ENCODE assay signal across 9 cellular contexts in genomic region chr5:119340597-119341218, GRCh38. TPM values are rescaled to one million over a fixed set of nuclear protein-coding genes. Genes with fewer than 3 reads are reported as not detected.
DNase-seq lines count a peak whose midpoint lies in the region; ATAC-seq and TF ChIP-seq lines count a peak whose summit lies in the region.
"Had no signal": no experiment of that assay in that cellular context is flagged by ENCODE, and none has a peak within 500 bp of the region (broad histone marks: within the 10 kb centered on the region; RNA-seq: fewer than 3 reads in every experiment).

No MANE protein-coding gene starts in this region.

- peaks cover 19% of the 10 kb centered on the region for H3K36me3 Mint-ChIP-seq in activated CD4-positive, alpha-beta T cell treated with anti-CD3 and anti-CD28 coated beads, Interleukin-2, amount 10 ng/mL, durations not matched to agents 24 days and 14 days (ENCODE audit: low read depth)
- no peaks in the 10 kb centered on the region for H3K36me3 Mint-ChIP-seq in stimulated activated memory B cell treated with anti-CD40 and anti-IgM and Interleukin-4, amounts not matched to agents 10 μg/mL and 1 μg/mL and 100 μg/mL, for 72 hours

- peak; percentile 47 for TF ChIP-seq POLR2A in GM19099 (IDR thresholded peaks at IDR 0.05; ENCODE audit: extremely low read depth, insufficient read length, low read depth)

- H3K9me3 Mint-ChIP-seq in activated CD4-positive, alpha-beta T cell treated with anti-CD3 and anti-CD28 coated beads, Interleukin-2, amount 10 ng/mL, durations not matched to agents 24 days and 14 days = no peaks in the 10 kb centered on the region
- no peaks in the 10 kb centered on the region for H3K9me3 Mint-ChIP-seq in stimulated activated memory B cell treated with anti-CD40 and anti-IgM and Interleukin-4, amounts not matched to agents 10 μg/mL and 1 μg/mL and 100 μg/mL, for 72 hours
- H3K9me3 Mint-ChIP-seq: neural crest cell had no signal

- H3K27ac Mint-ChIP-seq in activated CD4-positive, alpha-beta T cell treated with anti-CD3 and anti-CD28 coated beads, Interleukin-2, amount 10 ng/mL, durations not matched to agents 24 days and 14 days = peak overlapping the region; percentile 92
- H3K27ac Mint-ChIP-seq in stimulated activated memory B cell treated with anti-CD40 and anti-IgM and Interleukin-4, amounts not matched to agents 10 μg/mL and 1 μg/mL and 100 μg/mL, for 72 hours = peak overlapping the region; percentile 84

- H3K4me1 Mint-ChIP-seq in activated CD4-positive, alpha-beta T cell treated with anti-CD3 and anti-CD28 coated beads, Interleukin-2, amount 10 ng/mL, durations not matched to agents 24 days and 14 days = peaks cover 82% of the 10 kb centered on the region
- H3K4me1 Mint-ChIP-seq in stimulated activated memory B cell treated with anti-CD40 and anti-IgM and Interleukin-4, amounts not matched to agents 10 μg/mL and 1 μg/mL and 100 μg/mL, for 72 hours = peaks cover 94% of the 10 kb centered on the region
- H3K4me1 Mint-ChIP-seq: neural crest cell had no signal

- peak; percentile 52 for ATAC-seq in HG03159 (IDR thresholded peaks at IDR 0.05; ENCODE audit: unreplicated experiment)
- ATAC-seq in stimulated activated memory B cell treated with anti-CD40 and anti-IgM and Interleukin-4, amounts not matched to agents 10 μg/mL and 1 μg/mL and 100 μg/mL, for 72 hours = peak; percentile 77

- no peaks in the 10 kb centered on the region for H3K27me3 Mint-ChIP-seq in activated CD4-positive, alpha-beta T cell treated with anti-CD3 and anti-CD28 coated beads, Interleukin-2, amount 10 ng/mL, durations not matched to agents 24 days and 14 days
- H3K27me3 Mint-ChIP-seq in stimulated activated memory B cell treated with anti-CD40 and anti-IgM and Interleukin-4, amounts not matched to agents 10 μg/mL and 1 μg/mL and 100 μg/mL, for 72 hours = no peaks in the 10 kb centered on the region

- H3K4me3 Mint-ChIP-seq in activated CD4-positive, alpha-beta T cell treated with anti-CD3 and anti-CD28 coated beads, Interleukin-2, amount 10 ng/mL, durations not matched to agents 24 days and 14 days = peak overlapping the region; percentile 82
- peak overlapping the region; percentile 60 for H3K4me3 Mint-ChIP-seq in stimulated activated memory B cell treated with anti-CD40 and anti-IgM and Interleukin-4, amounts not matched to agents 10 μg/mL and 1 μg/mL and 100 μg/mL, for 72 hours
- H3K4me3 Mint-ChIP-seq: neural crest cell had no signal

- DNase-seq in AML-193 (lab: John Stamatoyannopoulos, UW) = peak; percentile 70 to 71
- DNase-seq in activated CD4-positive, alpha-beta T cell treated with anti-CD3 and anti-CD28 coated beads, Interleukin-2, amount 10 ng/mL, durations not matched to agents 24 days and 14 days = peak; percentile 90
- DNase-seq in NCI-H82 (lab: John Stamatoyannopoulos, UW) = no peak
- DNase-seq in posterior cingulate gyrus = no peak
- DNase-seq in NCI-H774 (lab: John Stamatoyannopoulos, UW) = no peak

- intact Hi-C loops in activated CD4-positive, alpha-beta T cell treated with anti-CD3 and anti-CD28 coated beads, Interleukin-2, amount 10 ng/mL, durations not matched to agents 24 days and 14 days (cut with micrococcal nuclease) = loop anchor here (1.0 to 5.0 kb wide), 5 partner anchors 24 to 353 kb away; partner anchors contain the start of genes DMXL1 and DTWD2
- intact Hi-C loops in posterior cingulate gyrus (cut with DNase I) = no loop called here

RNA-seq across cellular contexts. Expression of gene TNFAIP8, which starts 15.1 kb away (rescaled TPM):
- total RNA-seq in activated CD4-positive, alpha-beta T cell treated with anti-CD3 and anti-CD28 coated beads, Interleukin-2, amount 10 ng/mL, durations not matched to agents 24 days and 14 days = 188 and 193 TPM in 2 replicates

Comparison
In these comparisons a context has a peak if more than half of its experiments do, and no peak if none do; other contexts are left out.
1. DNase-seq: peak in AML-193 (2 of 2) and activated CD4-positive, alpha-beta T cell treated with anti-CD3 and anti-CD28 coated beads, Interleukin-2, amount 10 ng/mL, durations not matched to agents 24 days and 14 days (single experiment); none in NCI-H82 (single experiment), posterior cingulate gyrus (0 of 10) and NCI-H774 (single experiment).